In genomic region chr11:121236115-121237001, GRCh38 we compare ENCODE assay signal across 9 cellular contexts. TPM values are rescaled to one million over a fixed set of nuclear protein-coding genes. Genes with fewer than 3 reads are reported as not detected.
DNase-seq lines count a peak whose midpoint lies in the region; ATAC-seq and TF ChIP-seq lines count a peak whose summit lies in the region.
"Had no signal": no experiment of that assay in that cellular context is flagged by ENCODE, and none has a peak within 500 bp of the region (broad histone marks: within the 10 kb centered on the region; RNA-seq: fewer than 3 reads in every experiment).

No MANE protein-coding gene starts in this region.

- H3K36me3 Mint-ChIP-seq in activated T-cell treated with anti-CD3 and anti-CD28 coated beads, Interleukin-2, amount 50 U/mL, for 72 hours (ENCODE audit: insufficient read depth in 2 of 2): no peaks in the 10 kb centered on the region
- H3K36me3 Mint-ChIP-seq in activated naive CD8-positive, alpha-beta T cell treated with anti-CD3 and anti-CD28 coated beads, Interleukin-2, amount 50 U/mL, for 24 hours (ENCODE audit: low read depth): no peaks in the 10 kb centered on the region
- H3K36me3 Mint-ChIP-seq in stimulated activated memory B cell treated with anti-CD40 and anti-IgM and Interleukin-4, amounts not matched to agents 10 μg/mL and 1 μg/mL and 100 μg/mL, for 72 hours: no peaks in the 10 kb centered on the region

- no peak for TF ChIP-seq POLR2A in sigmoid colon (IDR thresholded peaks at IDR 0.05)

- H3K9me3 Mint-ChIP-seq in activated T-cell treated with anti-CD3 and anti-CD28 coated beads, Interleukin-2, amount 50 U/mL, for 72 hours: no peaks in the 10 kb centered on the region
- no peaks in the 10 kb centered on the region for H3K9me3 Mint-ChIP-seq in activated naive CD8-positive, alpha-beta T cell treated with anti-CD3 and anti-CD28 coated beads, Interleukin-2, amount 50 U/mL, for 24 hours
- H3K9me3 Mint-ChIP-seq in stimulated activated memory B cell treated with anti-CD40 and anti-IgM and Interleukin-4, amounts not matched to agents 10 μg/mL and 1 μg/mL and 100 μg/mL, for 72 hours: no peaks in the 10 kb centered on the region

- H3K4me3 Mint-ChIP-seq in activated T-cell treated with anti-CD3 and anti-CD28 coated beads, Interleukin-2, amount 50 U/mL, for 72 hours: peak overlapping the region; percentile 39 to 69
- no peak overlapping the region for H3K4me3 Mint-ChIP-seq in activated naive CD8-positive, alpha-beta T cell treated with anti-CD3 and anti-CD28 coated beads, Interleukin-2, amount 50 U/mL, for 24 hours
- peak overlapping the region; percentile 63 for H3K4me3 Mint-ChIP-seq in stimulated activated memory B cell treated with anti-CD40 and anti-IgM and Interleukin-4, amounts not matched to agents 10 μg/mL and 1 μg/mL and 100 μg/mL, for 72 hours

- no peaks in the 10 kb centered on the region for H3K27me3 ChIP-seq in sigmoid colon

- H3K36me3 ChIP-seq in sigmoid colon: no peaks in the 10 kb centered on the region

- 48 to 65% methylated on average over 15 of the region's 15 CpGs for WGBS in sigmoid colon, 2 donors

- TF ChIP-seq CTCF in sigmoid colon (IDR thresholded peaks at IDR 0.05): no peak

- peaks cover 0 to 10% (median 9%) of the 10 kb centered on the region in 4 donors for H3K4me1 ChIP-seq in sigmoid colon

- no peak overlapping the region for H3K27ac Mint-ChIP-seq in activated T-cell treated with anti-CD3 and anti-CD28 coated beads, Interleukin-2, amount 50 U/mL, for 72 hours
- H3K27ac Mint-ChIP-seq in activated naive CD8-positive, alpha-beta T cell treated with anti-CD3 and anti-CD28 coated beads, Interleukin-2, amount 50 U/mL, for 24 hours: no peak overlapping the region
- peak overlapping the region; percentile 71 for H3K27ac Mint-ChIP-seq in stimulated activated memory B cell treated with anti-CD40 and anti-IgM and Interleukin-4, amounts not matched to agents 10 μg/mL and 1 μg/mL and 100 μg/mL, for 72 hours

- peak; percentile 61 to 80 for ATAC-seq in activated T-cell treated with anti-CD3 and anti-CD28 coated beads, Interleukin-2, amount 50 U/mL, for 72 hours (replicated peaks in 1 of 2)
- ATAC-seq in HG03135 (IDR thresholded peaks at IDR 0.05; ENCODE audit: unreplicated experiment): peak; percentile 61
- peak; percentile 54 for ATAC-seq in activated naive CD8-positive, alpha-beta T cell treated with anti-CD3 and anti-CD28 coated beads, Interleukin-2, amount 50 U/mL, for 24 hours
- ATAC-seq in stimulated activated memory B cell treated with anti-CD40 and anti-IgM and Interleukin-4, amounts not matched to agents 10 μg/mL and 1 μg/mL and 100 μg/mL, for 72 hours: peak; percentile 43

- peaks cover 32% of the 10 kb centered on the region for H3K27me3 Mint-ChIP-seq in activated T-cell treated with anti-CD3 and anti-CD28 coated beads, Interleukin-2, amount 50 U/mL, for 72 hours (ENCODE audit: low read depth)
- H3K27me3 Mint-ChIP-seq in activated naive CD8-positive, alpha-beta T cell treated with anti-CD3 and anti-CD28 coated beads, Interleukin-2, amount 50 U/mL, for 24 hours: peaks cover 21% of the 10 kb centered on the region
- no peaks in the 10 kb centered on the region for H3K27me3 Mint-ChIP-seq in stimulated activated memory B cell treated with anti-CD40 and anti-IgM and Interleukin-4, amounts not matched to agents 10 μg/mL and 1 μg/mL and 100 μg/mL, for 72 hours

- intact Hi-C loops in sigmoid colon (cut with DNase I): no loop called here

- H3K9me3 ChIP-seq in sigmoid colon: no peaks in the 10 kb centered on the region

- no peak overlapping the region for H3K4me3 ChIP-seq in sigmoid colon

- no peak for TF ChIP-seq EP300 in sigmoid colon (IDR thresholded peaks at IDR 0.05)

- H3K4me1 Mint-ChIP-seq in activated T-cell treated with anti-CD3 and anti-CD28 coated beads, Interleukin-2, amount 50 U/mL, for 72 hours (ENCODE audit: low read depth): peaks cover 24% of the 10 kb centered on the region
- peaks cover 18% of the 10 kb centered on the region for H3K4me1 Mint-ChIP-seq in activated naive CD8-positive, alpha-beta T cell treated with anti-CD3 and anti-CD28 coated beads, Interleukin-2, amount 50 U/mL, for 24 hours
- peaks cover 31% of the 10 kb centered on the region for H3K4me1 Mint-ChIP-seq in stimulated activated memory B cell treated with anti-CD40 and anti-IgM and Interleukin-4, amounts not matched to agents 10 μg/mL and 1 μg/mL and 100 μg/mL, for 72 hours

- DNase-seq in activated T-cell treated with anti-CD3 and anti-CD28 coated beads, Interleukin-2, amount 50 U/mL, for 72 hours: no peak
- DNase-seq in activated T-cell treated with anti-CD3 and anti-CD28 coated beads, Interleukin-2, amount 50 U/mL, for 1 hour: no peak
- no peak for DNase-seq in activated naive CD8-positive, alpha-beta T cell treated with anti-CD3 and anti-CD28 coated beads, Interleukin-2, amount 50 U/mL, for 24 hours
- DNase-seq in sigmoid colon: no peak
- no peak for DNase-seq in occipital lobe (lab: John Stamatoyannopoulos, UW)
- DNase-seq in iPS-NIHi7 (ENCODE audit: extremely low spot score): no peak
- DNase-seq: left cardiac atrium had no signal

- no peak overlapping the region for H3K27ac ChIP-seq in sigmoid colon

RNA-seq across cellular contexts. Expression of gene SC5D, which starts 56.2 kb away (rescaled TPM):
- total RNA-seq in activated T-cell treated with anti-CD3 and anti-CD28 coated beads, Interleukin-2, amount 50 U/mL, for 72 hours: 10 to 100 TPM; 18.2 to 21.5 TPM
- total RNA-seq in sigmoid colon: 10 to 100 TPM; 25.5 to 33.5 (median 29.1) TPM
- polyA plus RNA-seq in sigmoid colon: 10 to 100 TPM in 2 of 3 donors, 1 to 10 TPM in 1; 6.0 to 27.2 (median 15.5) TPM
- 159 TPM for total RNA-seq in occipital lobe
